1 cellular context compared by ENCODE assay signal in the genomic region with DNA sequence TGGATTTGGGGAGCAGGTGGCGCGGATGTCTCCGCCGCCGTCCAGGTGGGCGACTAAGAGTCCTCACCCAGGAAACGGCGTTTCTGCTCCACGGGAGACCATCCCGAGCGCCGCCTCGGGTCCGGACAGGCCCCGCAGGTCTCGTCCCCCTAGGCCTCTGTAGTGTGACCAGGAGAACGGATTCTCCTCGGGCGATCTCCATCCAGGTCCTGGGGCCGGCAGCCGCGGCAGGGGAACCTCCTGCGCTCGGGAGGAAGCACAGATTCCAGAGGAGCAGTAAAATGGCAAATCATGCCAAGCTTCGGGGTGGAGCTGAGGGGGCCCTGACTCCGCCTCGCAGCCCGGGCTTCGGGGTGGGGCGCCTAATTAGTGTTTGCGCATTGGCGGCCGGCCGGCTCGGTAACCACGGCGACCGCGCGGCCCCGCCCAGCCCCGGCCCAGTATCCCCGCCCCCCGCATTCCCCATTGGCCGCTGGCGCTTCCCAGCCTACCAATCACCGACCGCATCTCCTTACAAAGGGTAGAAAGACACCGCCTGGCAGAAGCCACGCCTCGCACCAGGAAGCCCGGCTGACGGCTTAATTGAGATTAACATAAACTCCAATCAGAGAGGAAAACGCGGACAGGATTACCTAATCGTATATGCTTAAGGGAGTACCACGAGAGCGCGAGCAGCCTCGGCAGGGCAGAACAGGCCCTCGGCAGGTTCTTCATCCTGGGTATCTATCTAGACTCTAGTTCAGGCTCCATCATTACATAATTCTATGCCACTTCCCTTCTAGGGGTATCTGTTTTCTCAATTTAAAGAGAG.
TF ChIP-seq lines count a peak whose summit lies in the region.

No MANE protein-coding gene starts in this region.

TF ChIP-seq in SK-N-SH, 30 proteins besides CTCF, POLR2A, EP300 and RAD21 (continued from another document):
- peak; percentile 95 for TF ChIP-seq POLR2AphosphoS5 (IDR thresholded peaks at IDR 0.05; ENCODE audit: low read depth, low read length)
- peak; percentile 52 for TF ChIP-seq NFIC (IDR thresholded peaks at IDR 0.05; ENCODE audit: borderline replicate concordance)
- 0 out of 2 replicates have a peak, but pooled peaks have one; percentile 36 for TF ChIP-seq TEAD4 (IDR thresholded peaks at IDR 0.05; ENCODE audit: borderline replicate concordance, insufficient read depth)
- TF ChIP-seq, protein P1, sequence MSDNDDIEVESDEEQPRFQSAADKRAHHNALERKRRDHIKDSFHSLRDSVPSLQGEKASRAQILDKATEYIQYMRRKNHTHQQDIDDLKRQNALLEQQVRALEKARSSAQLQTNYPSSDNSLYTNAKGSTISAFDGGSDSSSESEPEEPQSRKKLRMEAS (IDR thresholded peaks at IDR 0.05; ENCODE audit: low read depth): no peak
- TF ChIP-seq MXI1 (IDR thresholded peaks at IDR 0.05; ENCODE audit: low read depth, low read length): peak; percentile 87
- TF ChIP-seq GABPA (IDR thresholded peaks at IDR 0.05; ENCODE audit: low read depth): no peak
- TF ChIP-seq FOSL2 (IDR thresholded peaks at IDR 0.05; ENCODE audit: borderline replicate concordance, low read depth): 0 out of 2 replicates have a peak, but pooled peaks have one; percentile 8
- peak; percentile 88 for TF ChIP-seq TAF1 (IDR thresholded peaks at IDR 0.05; ENCODE audit: borderline replicate concordance, low read depth, low read length)
- TF ChIP-seq FOXM1 (IDR thresholded peaks at IDR 0.05; ENCODE audit: low read depth): no peak
- TF ChIP-seq, protein P2, sequence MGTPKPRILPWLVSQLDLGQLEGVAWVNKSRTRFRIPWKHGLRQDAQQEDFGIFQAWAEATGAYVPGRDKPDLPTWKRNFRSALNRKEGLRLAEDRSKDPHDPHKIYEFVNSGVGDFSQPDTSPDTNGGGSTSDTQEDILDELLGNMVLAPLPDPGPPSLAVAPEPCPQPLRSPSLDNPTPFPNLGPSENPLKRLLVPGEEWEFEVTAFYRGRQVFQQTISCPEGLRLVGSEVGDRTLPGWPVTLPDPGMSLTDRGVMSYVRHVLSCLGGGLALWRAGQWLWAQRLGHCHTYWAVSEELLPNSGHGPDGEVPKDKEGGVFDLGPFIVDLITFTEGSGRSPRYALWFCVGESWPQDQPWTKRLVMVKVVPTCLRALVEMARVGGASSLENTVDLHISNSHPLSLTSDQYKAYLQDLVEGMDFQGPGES (IDR thresholded peaks at IDR 0.05; ENCODE audit: low read depth, low read length): peak; percentile 33; the same call in 1 of the 2 replicates
